Comparison of ENCODE assay signal across 21 cellular contexts in genomic region chr4:23897564-23898109, GRCh38. TPM values are rescaled to one million over a fixed set of nuclear protein-coding genes. Genes with fewer than 3 reads are reported as not detected.
"Had no signal": no experiment of that assay in that cellular context is flagged by ENCODE, and none has a peak within 500 bp of the region (broad histone marks: within the 10 kb centered on the region; RNA-seq: fewer than 3 reads in every experiment).

No MANE protein-coding gene starts in this region.

- ATAC-seq: HepG2, Panc1, PC-3, T-cell had no signal

- FAIRE-seq: HepG2 had no signal

- H3K4me2 ChIP-seq: SK-N-SH had no signal

- H3K9ac ChIP-seq: SK-N-SH had no signal

- H3K9me3 ChIP-seq: SK-N-SH had no signal

- H3K27ac ChIP-seq: RWPE1 had no signal

- DNase-seq: IMR-90, NCI-H1092, NCI-H1105 treated with DMSO at 0.1 percent for 48 hours, NCI-H1417 treated with DMSO at 0.1 percent for 48 hours, NCI-H146, NCI-H1694 treated with DMSO at 0.1 percent for 48 hours, NCI-H1930, NCI-H2081, NCI-H2107, NCI-H2227 treated with DMSO at 0.1 percent for 48 hours, NCI-H524, NCI-H526 treated with DMSO at 0.1 percent for 48 hours, NCI-H748 treated with DMSO at 0.1 percent for 48 hours, PC-3, SHP77, SK-N-SH, SW 1271, T-cell had no signal

RNA-seq across cellular contexts. Expression of gene PPARGC1A, which starts 7.8 kb away (rescaled TPM):
- total RNA-seq: PC-3, T-cell had no signal
